25 cellular contexts compared by ENCODE assay signal in the genomic region with DNA sequence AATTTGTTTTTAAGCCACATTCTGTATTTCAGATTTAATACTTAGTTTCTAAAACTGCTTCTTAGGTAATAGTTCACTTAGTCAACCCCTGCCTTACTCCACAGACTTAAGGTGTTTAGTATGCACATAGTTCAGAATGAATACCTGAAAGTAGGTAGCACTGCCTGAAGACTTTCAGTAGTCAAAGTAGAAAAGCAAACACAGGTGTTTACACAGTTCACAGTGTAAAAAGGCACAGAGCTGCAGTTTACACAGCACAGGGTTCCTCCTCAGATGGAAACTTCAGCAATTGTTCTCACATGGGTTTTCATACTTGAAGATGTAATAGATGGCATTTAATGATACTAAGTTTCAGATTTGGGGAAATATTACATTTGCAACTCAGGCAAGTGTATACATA. TPM values are rescaled to one million over a fixed set of nuclear protein-coding genes. Genes with fewer than 3 reads are reported as not detected.
DNase-seq lines count a peak whose midpoint lies in the region; ATAC-seq, FAIRE-seq and TF ChIP-seq lines count a peak whose summit lies in the region.
"Had no signal": no experiment of that assay in that cellular context is flagged by ENCODE, and none has a peak within 500 bp of the region (broad histone marks: within the 10 kb centered on the region; RNA-seq: fewer than 3 reads in every experiment).

No MANE protein-coding gene starts in this region.

- intact Hi-C loops in endothelial cell of umbilical vein (cut with micrococcal nuclease) (no loop called here), prostate gland (cut with DNase I) (no loop called here)

- CTCF ChIA-PET in endothelial cell of umbilical vein (lab: Charles Lee), result interaction anchor here (1.3 to 12.0 kb wide), 2 partner anchors 15 to 20 kb away, joined by 3 to 371 read pairs; no protein-coding TSS in a partner anchor

- no peaks in the 10 kb centered on the region for H3K9me1 ChIP-seq in endothelial cell of umbilical vein (replicated peaks; ENCODE audit: control insufficient read depth, extremely low read depth, insufficient read depth, low read length)

- no peaks in the 10 kb centered on the region for H3K9me2 ChIP-seq in GM23338 (ENCODE audit: insufficient read depth)

- TF ChIP-seq CTCF in LNCaP clone FGC (IDR thresholded peaks at IDR 0.05; ENCODE audit: control insufficient read depth, extremely low read depth, insufficient read depth) (no peak), endothelial cell of umbilical vein (IDR thresholded peaks at IDR 0.05; ENCODE audit: extremely low read depth in 1 of 2, insufficient read depth in 1 of 2, low read depth in 1 of 2, low read length in 2 of 2) (no peak), prostate gland (IDR thresholded peaks at IDR 0.05) (no peak), GM23338 (conservative IDR thresholded peaks at IDR 0.05; ENCODE audit: low read depth in 2 of 2) (no peak)

- no peak overlapping the region for H3K4me3 ChIP-seq in LNCaP clone FGC (ENCODE audit: low read depth, low read length)
- H3K4me3 ChIP-seq in endothelial cell of umbilical vein (replicated peaks in 1 of 3; ENCODE audit: insufficient read depth in 1 of 3, low read depth in 1 of 3, low read length in 3 of 3), result no peak overlapping the region
- no peak overlapping the region for H3K4me3 ChIP-seq in prostate gland
- H3K4me3 ChIP-seq in GM23338, result no peak overlapping the region
- H3K4me3 ChIP-seq: esophagus squamous epithelium had no signal

- H3K27ac Mint-ChIP-seq in GM23338, result no peak overlapping the region
- H3K27ac Mint-ChIP-seq: activated CD8-positive, alpha-beta T cell treated with anti-CD3 and anti-CD28 coated beads for 36 hours; activated naive CD8-positive, alpha-beta T cell; activated T-cell treated with anti-CD3 and anti-CD28 coated beads, Interleukin-2, amount 50 U/mL, for 72 hours; brain; nephron had no signal

- no peak for ATAC-seq in GM23338
- ATAC-seq: activated CD8-positive, alpha-beta T cell treated with anti-CD3 and anti-CD28 coated beads for 36 hours; activated T-cell treated with anti-CD3 and anti-CD28 coated beads, Interleukin-2, amount 50 U/mL, for 72 hours had no signal

- H4K20me1 ChIP-seq in endothelial cell of umbilical vein (replicated peaks; ENCODE audit: control insufficient read depth, extremely low read depth, insufficient read depth, low read length) (no peaks in the 10 kb centered on the region), GM23338 (replicated peaks; ENCODE audit: insufficient read depth) (peaks cover 3% of the 10 kb centered on the region; the same call in 1 of the 2 replicates)

- DNase-seq in NCI-H526 (lab: John Stamatoyannopoulos, UW), result peak; percentile 14 to 18
- no peak for DNase-seq in NCI-H526 treated with DMSO at 0.1 percent for 48 hours (lab: John Stamatoyannopoulos, UW)
- peak; percentile 66 for DNase-seq in LNCaP clone FGC (ENCODE audit: low read depth)
- DNase-seq in endothelial cell of umbilical vein (ENCODE audit: low read depth, low spot score), result peak; percentile 17
- DNase-seq in prostate gland (ENCODE audit: low spot score), result peak; percentile 24
- DNase-seq in GDM1 (lab: John Stamatoyannopoulos, UW), result no peak
- no peak for DNase-seq in GM23338 (ENCODE audit: low spot score)
- DNase-seq in NCI-H1417 treated with DMSO at 0.1 percent for 48 hours (lab: John Stamatoyannopoulos, UW), result no peak
- DNase-seq: activated CD8-positive, alpha-beta T cell treated with anti-CD3 and anti-CD28 coated beads for 36 hours; activated T-cell treated with anti-CD3 and anti-CD28 coated beads, Interleukin-2, amount 50 U/mL, for 72 hours; C1 segment of cervical spinal cord; DMS79 treated with DMSO at 0.1 percent for 48 hours; esophagus squamous epithelium; HCEC 1CT; NCI-H1694 treated with DMSO at 0.1 percent for 48 hours; NCI-H524 treated with DMSO at 0.1 percent for 48 hours; stimulated activated CD4-positive, alpha-beta T cell treated with anti-CD3 and anti-CD28 coated beads, Interleukin-15, amount 100 ng/mL, for 24 hours; stimulated activated naive CD4-positive, alpha-beta T cell treated with Interleukin-2 at 50 U/mL for 16 hours had no signal

- H3K9ac ChIP-seq in endothelial cell of umbilical vein (replicated peaks; ENCODE audit: extremely low read depth, insufficient read depth, low read length), result no peak overlapping the region

- H3K4me1 Mint-ChIP-seq in GM23338, result peaks cover 30% of the 10 kb centered on the region

- POLR2A ChIA-PET in endothelial cell of umbilical vein (lab: Charles Lee), result no interaction called here

- H3K79me2 ChIP-seq in endothelial cell of umbilical vein (ENCODE audit: control insufficient read depth, insufficient read depth, low read length) (no peaks in the 10 kb centered on the region), GM23338 (replicated peaks; ENCODE audit: insufficient read depth) (no peaks in the 10 kb centered on the region)

- no peak for FAIRE-seq in endothelial cell of umbilical vein (lab: Jason Lieb, UNC)
- FAIRE-seq: A204.1, HTR-8/SVneo, islet of Langerhans, urothelium cell line had no signal

- no TSS peak for BruUV-seq in endothelial cell of umbilical vein (replicated peaks; lab: Mats Ljungman, UMichigan)

- H3K36me3 ChIP-seq in endothelial cell of umbilical vein (ENCODE audit: control insufficient read depth in 2 of 2, extremely low read depth in 1 of 2, insufficient read depth in 2 of 2, low read length in 2 of 2) (peaks cover 4 to 9% of the 10 kb centered on the region in 2 experiments), prostate gland (no peaks in the 10 kb centered on the region), GM23338 (ENCODE audit: insufficient read depth) (peaks cover 9% of the 10 kb centered on the region)

- 0 out of 2 replicates have a peak, but pooled peaks cover 3% of the 10 kb centered on the region for H3F3A ChIP-seq in GM23338 (replicated peaks; ENCODE audit: low read depth)

- H2AFZ ChIP-seq in endothelial cell of umbilical vein (ENCODE audit: low read depth, low read length) (no peak overlapping the region), GM23338 (no peak overlapping the region)

- H3K9me3 ChIP-seq in endothelial cell of umbilical vein (replicated peaks; ENCODE audit: control insufficient read depth, insufficient read depth, low read length), result no peaks in the 10 kb centered on the region
- H3K9me3 ChIP-seq in prostate gland, result no peaks in the 10 kb centered on the region
- H3K9me3 ChIP-seq: esophagus squamous epithelium had no signal

- no peaks in the 10 kb centered on the region for H3K27me3 ChIP-seq in endothelial cell of umbilical vein (ENCODE audit: control insufficient read depth in 2 of 2, insufficient read depth in 2 of 2, low read length in 2 of 2)
- H3K27me3 ChIP-seq in prostate gland (replicated peaks; ENCODE audit: insufficient read depth), result no peaks in the 10 kb centered on the region
- H3K27me3 ChIP-seq in GM23338 (ENCODE audit: insufficient read depth), result no peaks in the 10 kb centered on the region
- H3K27me3 ChIP-seq: esophagus squamous epithelium had no signal

- H3K36me3 Mint-ChIP-seq in GM23338 (ENCODE audit: low read depth), result peaks cover 6% of the 10 kb centered on the region; the same call in 2 of the 3 replicates

- H3K4me2 ChIP-seq in endothelial cell of umbilical vein (ENCODE audit: insufficient read depth, low read length), result no peak overlapping the region
- no peak overlapping the region for H3K4me2 ChIP-seq in GM23338

- TF ChIP-seq POLR2A in endothelial cell of umbilical vein (IDR thresholded peaks at IDR 0.05; ENCODE audit: low read depth, low read length), result no peak
- TF ChIP-seq POLR2A in prostate gland (IDR thresholded peaks at IDR 0.05), result no peak

- dilution Hi-C loops in endothelial cell of umbilical vein (cut with MboI; ENCODE audit: extremely low pct_ligation_motif_present, low sequenced_read_pairs), result no loop called here

- peaks cover 7% of the 10 kb centered on the region for H3K27me3 Mint-ChIP-seq in GM23338 (ENCODE audit: insufficient read depth, low read depth, poor library complexity)
- H3K27me3 Mint-ChIP-seq: activated CD8-positive, alpha-beta T cell treated with anti-CD3 and anti-CD28 coated beads for 36 hours; activated naive CD8-positive, alpha-beta T cell; brain had no signal

- H3K4me1 ChIP-seq in endothelial cell of umbilical vein (ENCODE audit: control insufficient read depth, extremely low read depth, insufficient read depth, low read length), result peaks cover 40% of the 10 kb centered on the region
- H3K4me1 ChIP-seq in prostate gland (replicated peaks), result no peaks in the 10 kb centered on the region
- H3K4me1 ChIP-seq in GM23338 (ENCODE audit: insufficient read depth), result peaks cover 6% of the 10 kb centered on the region

- no peak overlapping the region for H3K4me3 Mint-ChIP-seq in GM23338
- H3K4me3 Mint-ChIP-seq: activated CD8-positive, alpha-beta T cell treated with anti-CD3 and anti-CD28 coated beads for 36 hours; activated naive CD8-positive, alpha-beta T cell; activated T-cell treated with anti-CD3 and anti-CD28 coated beads, Interleukin-2, amount 50 U/mL, for 72 hours; brain; nephron had no signal

- H3K9me3 Mint-ChIP-seq in GM23338, result no peaks in the 10 kb centered on the region
- H3K9me3 Mint-ChIP-seq: activated CD8-positive, alpha-beta T cell treated with anti-CD3 and anti-CD28 coated beads for 36 hours; activated T-cell treated with anti-CD3 and anti-CD28 coated beads, Interleukin-2, amount 50 U/mL, for 72 hours; nephron had no signal

- no peak overlapping the region for H3K27ac ChIP-seq in endothelial cell of umbilical vein (ENCODE audit: insufficient read depth, low read depth, low read length)
- no peak overlapping the region for H3K27ac ChIP-seq in prostate gland
- no peak overlapping the region for H3K27ac ChIP-seq in GM23338 (ENCODE audit: low read depth)

RNA-seq across cellular contexts. Expression of a gene that starts 3.1 kb away (rescaled TPM):
- total RNA-seq in endothelial cell of umbilical vein, result 3.0 and 5.9 TPM in 2 replicates
- polyA plus RNA-seq in endothelial cell of umbilical vein, result 4.1 and 7.9 TPM in 2 replicates
- 2.2 and 2.3 TPM in 2 replicates for polyA plus RNA-seq in endothelial cell of umbilical vein (2011; cell fraction: cytosol; rRNA removed)
- polyA plus RNA-seq in endothelial cell of umbilical vein (2011; cell fraction: nucleus; rRNA removed), result 14.6 and 19.5 TPM in 2 replicates
- polyA plus RNA-seq in endothelial cell of umbilical vein (2012), result 1.2 and 3.5 TPM in 2 replicates
- polyA minus RNA-seq in endothelial cell of umbilical vein, result 13.1 and 15.4 TPM in 2 replicates
- polyA minus RNA-seq in endothelial cell of umbilical vein (2011; cell fraction: cytosol; rRNA and poly(A)+ RNA removed), result not detected
- polyA minus RNA-seq in endothelial cell of umbilical vein (2011; cell fraction: nucleus; rRNA and poly(A)+ RNA removed), result 15.9 and 17.2 TPM in 2 replicates
- total RNA-seq in prostate gland, result 10 to 100 TPM in 1 of 2 donors, under 1 TPM in 1; 0.59 to 40.9 TPM
- total RNA-seq in GM23338 (2014; rRNA removed; shearing (Covaris generic)), result 0.03 and 0.16 TPM in 2 replicates
- polyA plus RNA-seq in GM23338 (2016; fragmentation: Nextera tagmentation; extraction: Ambion mirVana), result not detected in 2 replicates

RNA-seq across cellular contexts. Expression of a gene that starts 28.0 kb away (rescaled TPM):
- total RNA-seq in endothelial cell of umbilical vein (45.0 and 49.7 TPM in 2 replicates), prostate gland (10 to 100 TPM; 26.1 to 43.1 TPM)
- polyA plus RNA-seq in endothelial cell of umbilical vein (18.1 and 21.4 TPM in 2 replicates), GM23338 (2016; fragmentation: Nextera tagmentation; extraction: Ambion mirVana) (12.9 and 14.9 TPM in 2 replicates)
- polyA plus RNA-seq in endothelial cell of umbilical vein (2011; cell fraction: cytosol; rRNA removed), result 17.4 and 17.9 TPM in 2 replicates
- 27.3 and 46.3 TPM in 2 replicates for polyA plus RNA-seq in endothelial cell of umbilical vein (2011; cell fraction: nucleus; rRNA removed)
- polyA plus RNA-seq in endothelial cell of umbilical vein (2012), result 19.3 and 30.9 TPM in 2 replicates
- polyA minus RNA-seq in endothelial cell of umbilical vein, result 37.9 and 40.1 TPM in 2 replicates
- 21.1 TPM for polyA minus RNA-seq in endothelial cell of umbilical vein (2011; cell fraction: cytosol; rRNA and poly(A)+ RNA removed)
- polyA minus RNA-seq in endothelial cell of umbilical vein (2011; cell fraction: nucleus; rRNA and poly(A)+ RNA removed), result 32.8 and 43.9 TPM in 2 replicates
- total RNA-seq in GM23338 (2014; rRNA removed; shearing (Covaris generic)), result 29.7 and 39.0 TPM in 2 replicates

Comparison
In these comparisons a context has a peak if more than half of its experiments do, and no peak if none do; other contexts are left out.
1. DNase-seq: peak in NCI-H526 (2 of 2), LNCaP clone FGC (single experiment), endothelial cell of umbilical vein (single experiment) and prostate gland (single experiment); none in NCI-H526 treated with DMSO at 0.1 percent for 48 hours (single experiment), GDM1 (single experiment), GM23338 (single experiment) and NCI-H1417 treated with DMSO at 0.1 percent for 48 hours (single experiment).